ENCODE assay signal across 12 cellular contexts in genomic region chr6:143529095-143529494, GRCh38. TPM values are rescaled to one million over a fixed set of nuclear protein-coding genes. Genes with fewer than 3 reads are reported as not detected.
DNase-seq lines count a peak whose midpoint lies in the region; ATAC-seq and TF ChIP-seq lines count a peak whose summit lies in the region.
"Had no signal": no experiment of that assay in that cellular context is flagged by ENCODE, and none has a peak within 500 bp of the region (broad histone marks: within the 10 kb centered on the region; RNA-seq: fewer than 3 reads in every experiment).

No MANE protein-coding gene starts in this region.

- no peak overlapping the region for H3K4me3 Mint-ChIP-seq in activated CD4-positive, alpha-beta memory T cell treated with anti-CD3 and anti-CD28 coated beads for 36 hours
- H3K4me3 Mint-ChIP-seq in activated CD4-positive, alpha-beta memory T cell treated with anti-CD3 and anti-CD28 coated beads, Interleukin-2, amount 10 ng/mL, durations not matched to agents 7 days and 5 days, result no peak overlapping the region
- H3K4me3 Mint-ChIP-seq in WTC11, result no peak overlapping the region

- H3K4me1 ChIP-seq in breast epithelium, result no peaks in the 10 kb centered on the region

- peak; percentile 91 for ATAC-seq in WTC11
- ATAC-seq: stimulated activated naive CD8-positive, alpha-beta T cell treated with anti-CD3 and anti-CD28 coated beads, Interleukin-15, amount 100 ng/mL, for 72 hours had no signal

- intact Hi-C loops in activated CD4-positive, alpha-beta memory T cell treated with anti-CD3 and anti-CD28 coated beads for 36 hours (cut with micrococcal nuclease), result no loop called here
- intact Hi-C loops in breast epithelium (cut with DNase I; ENCODE audit: low total_unique reads), result no loop called here

- peaks cover 13% of the 10 kb centered on the region for H3K4me1 Mint-ChIP-seq in activated CD4-positive, alpha-beta memory T cell treated with anti-CD3 and anti-CD28 coated beads for 36 hours (ENCODE audit: low read depth)
- peaks cover 11% of the 10 kb centered on the region for H3K4me1 Mint-ChIP-seq in activated CD4-positive, alpha-beta memory T cell treated with anti-CD3 and anti-CD28 coated beads, Interleukin-2, amount 10 ng/mL, durations not matched to agents 7 days and 5 days
- H3K4me1 Mint-ChIP-seq in WTC11, result peaks cover 10% of the 10 kb centered on the region

- H3K27ac Mint-ChIP-seq in activated CD4-positive, alpha-beta memory T cell treated with anti-CD3 and anti-CD28 coated beads for 36 hours, result peak overlapping the region; percentile 15
- H3K27ac Mint-ChIP-seq in activated CD4-positive, alpha-beta memory T cell treated with anti-CD3 and anti-CD28 coated beads, Interleukin-2, amount 10 ng/mL, durations not matched to agents 7 days and 5 days, result no peak overlapping the region
- H3K27ac Mint-ChIP-seq in WTC11, result no peak overlapping the region

- H3K27me3 ChIP-seq in breast epithelium, result no peaks in the 10 kb centered on the region

- H3K27ac ChIP-seq in breast epithelium, result no peak overlapping the region
- H3K27ac ChIP-seq: C4-2B had no signal

- no peaks in the 10 kb centered on the region for H3K27me3 Mint-ChIP-seq in activated CD4-positive, alpha-beta memory T cell treated with anti-CD3 and anti-CD28 coated beads for 36 hours
- H3K27me3 Mint-ChIP-seq in activated CD4-positive, alpha-beta memory T cell treated with anti-CD3 and anti-CD28 coated beads, Interleukin-2, amount 10 ng/mL, durations not matched to agents 7 days and 5 days, result no peaks in the 10 kb centered on the region
- H3K27me3 Mint-ChIP-seq in WTC11 (ENCODE audit: low read depth), result no peaks in the 10 kb centered on the region
- H3K27me3 Mint-ChIP-seq: stimulated activated naive CD8-positive, alpha-beta T cell treated with anti-CD3 and anti-CD28 coated beads, Interleukin-15, amount 100 ng/mL, for 72 hours had no signal

- peak; percentile 30 for DNase-seq in activated CD4-positive, alpha-beta memory T cell treated with anti-CD3 and anti-CD28 coated beads for 36 hours
- DNase-seq in activated CD4-positive, alpha-beta memory T cell treated with anti-CD3 and anti-CD28 coated beads, Interleukin-2, amount 10 ng/mL, durations not matched to agents 7 days and 5 days, result no peak
- DNase-seq in LHCN-M2 (ENCODE audit: low read depth), result peak; percentile 19
- DNase-seq in WTC11 (ENCODE audit: low spot score), result no peak
- no peak for DNase-seq in retinal pigment epithelial cell (ENCODE audit: low read depth)
- DNase-seq in COLO668 (lab: John Stamatoyannopoulos, UW; ENCODE audit: unreplicated experiment), result no peak
- no peak for DNase-seq in breast epithelium (ENCODE audit: low spot score in 2 of 2)
- no peak for DNase-seq in NCI-H1105 (lab: John Stamatoyannopoulos, UW)
- DNase-seq: mammary epithelial cell; NCI-H774; stimulated activated naive CD8-positive, alpha-beta T cell treated with anti-CD3 and anti-CD28 coated beads, Interleukin-15, amount 100 ng/mL, for 72 hours had no signal

- no peaks in the 10 kb centered on the region for H3K36me3 Mint-ChIP-seq in activated CD4-positive, alpha-beta memory T cell treated with anti-CD3 and anti-CD28 coated beads for 36 hours
- peaks cover under 1% of the 10 kb centered on the region for H3K36me3 Mint-ChIP-seq in activated CD4-positive, alpha-beta memory T cell treated with anti-CD3 and anti-CD28 coated beads, Interleukin-2, amount 10 ng/mL, durations not matched to agents 7 days and 5 days (ENCODE audit: low read depth)
- H3K36me3 Mint-ChIP-seq in WTC11, result no peaks in the 10 kb centered on the region

- TF ChIP-seq POLR2A in breast epithelium (IDR thresholded peaks at IDR 0.05), result no peak

- POLR2A ChIA-PET in activated CD4-positive, alpha-beta memory T cell treated with anti-CD3 and anti-CD28 coated beads for 36 hours (lab: Charles Lee), result no interaction called here
- POLR2A ChIA-PET in activated CD4-positive, alpha-beta memory T cell treated with anti-CD3 and anti-CD28 coated beads, Interleukin-2, amount 10 ng/mL, durations not matched to agents 7 days and 5 days (lab: Charles Lee), result interaction anchor here (1.0 to 1.4 kb wide), 3 partner anchors 17 to 79 kb away, joined by 3 to 6 read pairs (median 3); partner anchors contain the start of genes ADAT2, FUCA2 and PEX3
- POLR2A ChIA-PET in WTC11 (lab: Charles Lee), result no interaction called here

- CTCF ChIA-PET in activated CD4-positive, alpha-beta memory T cell treated with anti-CD3 and anti-CD28 coated beads for 36 hours (lab: Charles Lee), result interaction anchor here (0.9 to 2.0 kb wide), 2 partner anchors 16 to 18 kb away, joined by 3 to 9 read pairs; partner anchors contain the start of gene FUCA2
- CTCF ChIA-PET in activated CD4-positive, alpha-beta memory T cell treated with anti-CD3 and anti-CD28 coated beads, Interleukin-2, amount 10 ng/mL, durations not matched to agents 7 days and 5 days (lab: Charles Lee), result interaction anchor here (0.7 to 2.5 kb wide), 7 partner anchors 9 to 705 kb away, joined by 3 to 10 read pairs (median 4); partner anchors contain the start of gene FUCA2
- CTCF ChIA-PET in WTC11 (lab: Charles Lee), result interaction anchor here (0.6 to 2.4 kb wide), 5 partner anchors 10 to 413 kb away, joined by 3 to 12 read pairs (median 4); no protein-coding TSS in a partner anchor

- H3K9me3 Mint-ChIP-seq in activated CD4-positive, alpha-beta memory T cell treated with anti-CD3 and anti-CD28 coated beads for 36 hours, result no peaks in the 10 kb centered on the region
- H3K9me3 Mint-ChIP-seq in activated CD4-positive, alpha-beta memory T cell treated with anti-CD3 and anti-CD28 coated beads, Interleukin-2, amount 10 ng/mL, durations not matched to agents 7 days and 5 days, result no peaks in the 10 kb centered on the region
- no peaks in the 10 kb centered on the region for H3K9me3 Mint-ChIP-seq in WTC11

- no peaks in the 10 kb centered on the region for H3K36me3 ChIP-seq in breast epithelium

- H3K4me3 ChIP-seq in retinal pigment epithelial cell (ENCODE audit: low read length) (no peak overlapping the region), breast epithelium (no peak overlapping the region)

- TF ChIP-seq CTCF in WTC11 (IDR thresholded peaks at IDR 0.05), result no peak
- TF ChIP-seq CTCF in retinal pigment epithelial cell (conservative IDR thresholded peaks at IDR 0.05; ENCODE audit: low read depth, low read length), result peak; percentile 39
- TF ChIP-seq CTCF in breast epithelium (IDR thresholded peaks at IDR 0.05), result no peak

- H3K9me3 ChIP-seq in breast epithelium, result no peaks in the 10 kb centered on the region

TF ChIP-seq in WTC11, 78 proteins besides CTCF, POLR2A, EP300 and RAD21 (continues in another document):
- TF ChIP-seq ETV6 (CRISPR knock-in tag; IDR thresholded peaks at IDR 0.05) (no peak), ZNF317 (CRISPR knock-in tag; IDR thresholded peaks at IDR 0.05; ENCODE audit: borderline replicate concordance, low read depth) (no peak), NFYB (CRISPR knock-in tag; conservative IDR thresholded peaks at IDR 0.05; ENCODE audit: low read depth) (no peak), MLX (CRISPR knock-in tag; IDR thresholded peaks at IDR 0.05) (no peak), USF1 (CRISPR knock-in tag; IDR thresholded peaks at IDR 0.05) (no peak), ZNF138 (CRISPR knock-in tag; conservative IDR thresholded peaks at IDR 0.05) (no peak), ZBTB21 (CRISPR knock-in tag; IDR thresholded peaks at IDR 0.05; ENCODE audit: borderline replicate concordance) (no peak), USF2 (CRISPR knock-in tag; IDR thresholded peaks at IDR 0.05) (no peak)
- TF ChIP-seq, protein P1, sequence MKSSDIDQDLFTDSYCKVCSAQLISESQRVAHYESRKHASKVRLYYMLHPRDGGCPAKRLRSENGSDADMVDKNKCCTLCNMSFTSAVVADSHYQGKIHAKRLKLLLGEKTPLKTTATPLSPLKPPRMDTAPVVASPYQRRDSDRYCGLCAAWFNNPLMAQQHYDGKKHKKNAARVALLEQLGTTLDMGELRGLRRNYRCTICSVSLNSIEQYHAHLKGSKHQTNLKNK (CRISPR knock-in tag; IDR thresholded peaks at IDR 0.05), result no peak
- TF ChIP-seq, protein P2, sequence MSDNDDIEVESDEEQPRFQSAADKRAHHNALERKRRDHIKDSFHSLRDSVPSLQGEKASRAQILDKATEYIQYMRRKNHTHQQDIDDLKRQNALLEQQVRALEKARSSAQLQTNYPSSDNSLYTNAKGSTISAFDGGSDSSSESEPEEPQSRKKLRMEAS (CRISPR knock-in tag; IDR thresholded peaks at IDR 0.05), result no peak

RNA-seq across cellular contexts. Expression of gene FUCA2, which starts 17.6 kb away (rescaled TPM):
- 10 to 100 TPM; 16.5 to 16.8 TPM for total RNA-seq in activated CD4-positive, alpha-beta memory T cell treated with anti-CD3 and anti-CD28 coated beads for 36 hours
- 10 to 100 TPM; 22.1 to 23.1 TPM for total RNA-seq in activated CD4-positive, alpha-beta memory T cell treated with anti-CD3 and anti-CD28 coated beads, Interleukin-2, amount 10 ng/mL, durations not matched to agents 7 days and 5 days
- total RNA-seq in LHCN-M2 (2014; rRNA removed), result 94.8 and 95.8 TPM in 2 replicates
- 79.9 TPM for polyA plus RNA-seq in LHCN-M2 (2012)
- 48.5 to 55.4 TPM (median 51.8 TPM) in 3 replicates for total RNA-seq in WTC11 (2021)
- total RNA-seq in breast epithelium, result 10 to 100 TPM; 21.3 to 48.2 (median 25.6) TPM

Comparison
In these comparisons a context has a peak if more than half of its experiments do, and no peak if none do; other contexts are left out.
1. DNase-seq: peak in activated CD4-positive, alpha-beta memory T cell treated with anti-CD3 and anti-CD28 coated beads for 36 hours (single experiment) and LHCN-M2 (single experiment); none in activated CD4-positive, alpha-beta memory T cell treated with anti-CD3 and anti-CD28 coated beads, Interleukin-2, amount 10 ng/mL, durations not matched to agents 7 days and 5 days (single experiment), WTC11 (single experiment), retinal pigment epithelial cell (single experiment), COLO668 (single experiment), breast epithelium (0 of 2) and NCI-H1105 (single experiment).